21 cellular contexts compared by ENCODE assay signal in the genomic region with DNA sequence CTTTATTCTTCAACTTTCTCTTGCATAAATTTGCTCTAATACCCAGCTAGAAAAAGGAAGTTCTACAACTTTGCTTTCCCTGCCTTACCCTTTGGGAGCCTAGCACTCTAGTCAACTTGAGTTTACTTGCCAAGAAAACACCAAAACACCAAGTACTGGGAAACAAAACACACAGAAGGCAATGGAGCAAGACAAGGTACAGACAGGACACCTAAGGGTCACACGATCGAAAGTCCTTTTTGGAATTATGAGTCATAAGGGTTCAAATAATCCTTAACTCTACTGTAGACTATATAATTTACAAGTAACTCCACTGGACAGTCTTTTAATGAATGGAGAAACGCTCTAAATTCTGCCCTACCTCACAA. TPM values are rescaled to one million over a fixed set of nuclear protein-coding genes. Genes with fewer than 3 reads are reported as not detected.
DNase-seq lines count a peak whose midpoint lies in the region; ATAC-seq, FAIRE-seq and TF ChIP-seq lines count a peak whose summit lies in the region.
"Had no signal": no experiment of that assay in that cellular context is flagged by ENCODE, and none has a peak within 500 bp of the region (broad histone marks: within the 10 kb centered on the region; RNA-seq: fewer than 3 reads in every experiment).

No MANE protein-coding gene starts in this region.

- H3K27me3 ChIP-seq in left ventricle myocardium inferior (ENCODE audit: low read depth) (no peaks in the 10 kb centered on the region), pancreas (no peaks in the 10 kb centered on the region)
- H3K27me3 ChIP-seq: body of pancreas, upper lobe of right lung had no signal

- peaks cover 4% of the 10 kb centered on the region for H3K9me3 Mint-ChIP-seq in type B pancreatic cell
- H3K9me3 Mint-ChIP-seq: activated CD4-positive, alpha-beta memory T cell treated with anti-CD3 and anti-CD28 coated beads for 36 hours; activated naive CD4-positive, alpha-beta T cell treated with anti-CD3 and anti-CD28 coated beads, Interleukin-2, amount 50 U/mL, for 24 hours; activated T-cell treated with anti-CD3 and anti-CD28 coated beads, Interleukin-2, amount 50 U/mL, for 24 hours; nephron; stimulated activated effector memory CD8-positive, alpha-beta T cell treated with anti-CD3 and anti-CD28 coated beads, Interleukin-12 subunit alpha, Interleukin-12 subunit beta, amount 100 ng/mL, for 72 hours; T-cell had no signal

- no peak for FAIRE-seq in pancreas (lab: Jason Lieb, UNC)
- FAIRE-seq: endothelial cell of umbilical vein had no signal

- H3K27me3 Mint-ChIP-seq in type B pancreatic cell = no peaks in the 10 kb centered on the region
- H3K27me3 Mint-ChIP-seq: activated CD4-positive, alpha-beta memory T cell treated with anti-CD3 and anti-CD28 coated beads for 36 hours; activated naive CD4-positive, alpha-beta T cell treated with anti-CD3 and anti-CD28 coated beads, Interleukin-2, amount 50 U/mL, for 24 hours; activated T-cell treated with anti-CD3 and anti-CD28 coated beads, Interleukin-2, amount 50 U/mL, for 24 hours; CD4-positive, alpha-beta memory T cell; T-cell had no signal

- TF ChIP-seq POLR2A in NB4 (IDR thresholded peaks at IDR 0.05; ENCODE audit: extremely low read depth, insufficient read length) = no peak

- peak; percentile 3 for ATAC-seq in Right ventricle myocardium superior (ENCODE audit: poor library complexity)
- ATAC-seq in left cardiac atrium = no peak
- ATAC-seq in pancreas = no peak
- ATAC-seq: body of pancreas, T-cell, upper lobe of right lung had no signal

- WGBS in pancreas, 2 donors = 91 to 92% methylated on average over 3 of the region's 3 CpGs

- DNase-seq in Right ventricle myocardium superior (no peak), left cardiac atrium (no peak), NB4 (ENCODE audit: low read depth) (peak; percentile 16), left ventricle myocardium inferior (no peak), type B pancreatic cell (ENCODE audit: extremely low spot score, unreplicated experiment) (no peak), pancreas (no peak), OCI-M2 (lab: John Stamatoyannopoulos, UW; ENCODE audit: unreplicated experiment) (no peak), DMS114 treated with DMSO at 0.1 percent for 48 hours (lab: John Stamatoyannopoulos, UW; ENCODE audit: unreplicated experiment) (no peak)
- DNase-seq: activated T-cell treated with anti-CD3 and anti-CD28 coated beads, Interleukin-2, amount 50 U/mL, for 24 hours; body of pancreas; CD4-positive, alpha-beta memory T cell; foreskin melanocyte; NCI-H526 treated with DMSO at 0.1 percent for 48 hours; T-cell; upper lobe of right lung had no signal

- peak overlapping the region; percentile 79 for H3K27ac ChIP-seq in left ventricle myocardium inferior (replicated peaks)
- no peak overlapping the region for H3K27ac ChIP-seq in pancreas
- H3K27ac ChIP-seq: body of pancreas, coronary artery, upper lobe of right lung had no signal

- H3K36me3 Mint-ChIP-seq in type B pancreatic cell = peaks cover 24% of the 10 kb centered on the region

- peaks cover 3% of the 10 kb centered on the region for H3K36me3 ChIP-seq in left ventricle myocardium inferior
- H3K36me3 ChIP-seq in pancreas = peaks cover 0 to 6% (median 0%) of the 10 kb centered on the region in 3 donors
- H3K36me3 ChIP-seq: upper lobe of right lung had no signal

- H3K4me3 Mint-ChIP-seq in type B pancreatic cell = peak overlapping the region; percentile 3
- H3K4me3 Mint-ChIP-seq: activated CD4-positive, alpha-beta memory T cell treated with anti-CD3 and anti-CD28 coated beads for 36 hours; activated naive CD4-positive, alpha-beta T cell treated with anti-CD3 and anti-CD28 coated beads, Interleukin-2, amount 50 U/mL, for 24 hours; activated T-cell treated with anti-CD3 and anti-CD28 coated beads, Interleukin-2, amount 50 U/mL, for 24 hours; CD4-positive, alpha-beta memory T cell; nephron; stimulated activated effector memory CD8-positive, alpha-beta T cell treated with anti-CD3 and anti-CD28 coated beads, Interleukin-12 subunit alpha, Interleukin-12 subunit beta, amount 100 ng/mL, for 72 hours; T-cell had no signal

- H3K4me1 ChIP-seq in left ventricle myocardium inferior = peaks cover 68% of the 10 kb centered on the region
- no peaks in the 10 kb centered on the region for H3K4me1 ChIP-seq in pancreas
- H3K4me1 ChIP-seq: body of pancreas, upper lobe of right lung had no signal

- H3K9me3 ChIP-seq in left ventricle myocardium inferior (replicated peaks) (no peaks in the 10 kb centered on the region), pancreas (no peaks in the 10 kb centered on the region)
- H3K9me3 ChIP-seq: body of pancreas, upper lobe of right lung had no signal

- peaks cover 22% of the 10 kb centered on the region for H3K4me1 Mint-ChIP-seq in type B pancreatic cell (ENCODE audit: unreplicated experiment)
- H3K4me1 Mint-ChIP-seq: nephron had no signal

- intact Hi-C loops in Right ventricle myocardium superior (cut with DNase I) (no loop called here), left cardiac atrium (cut with DNase I) (no loop called here), left ventricle myocardium inferior (cut with micrococcal nuclease) (no loop called here), pancreas (cut with DNase I) (no loop called here)

- H3K27ac Mint-ChIP-seq in type B pancreatic cell = no peak overlapping the region
- H3K27ac Mint-ChIP-seq: activated CD4-positive, alpha-beta memory T cell treated with anti-CD3 and anti-CD28 coated beads for 36 hours; activated naive CD4-positive, alpha-beta T cell treated with anti-CD3 and anti-CD28 coated beads, Interleukin-2, amount 50 U/mL, for 24 hours; stimulated activated effector memory CD8-positive, alpha-beta T cell treated with anti-CD3 and anti-CD28 coated beads, Interleukin-12 subunit alpha, Interleukin-12 subunit beta, amount 100 ng/mL, for 72 hours; T-cell had no signal

- TF ChIP-seq CTCF in NB4 (IDR thresholded peaks at IDR 0.05; ENCODE audit: low read depth, low read length) (no peak), left ventricle myocardium inferior (IDR thresholded peaks at IDR 0.05; ENCODE audit: borderline replicate concordance) (no peak), type B pancreatic cell (conservative IDR thresholded peaks at IDR 0.05) (no peak), pancreas (IDR thresholded peaks at IDR 0.05) (no peak)

- H3K4me3 ChIP-seq in NB4 (ENCODE audit: low read depth, low read length) (no peak overlapping the region), left ventricle myocardium inferior (no peak overlapping the region), pancreas (no peak overlapping the region)
- H3K4me3 ChIP-seq: body of pancreas, coronary artery, upper lobe of right lung had no signal

RNA-seq across cellular contexts. Expression of a gene that starts 42.6 kb away (rescaled TPM):
- 242 TPM for total RNA-seq in Right ventricle myocardium superior
- 100 to 1,000 TPM; 155 to 168 TPM for total RNA-seq in left cardiac atrium
- total RNA-seq in left ventricle myocardium inferior = 256 TPM
- total RNA-seq in type B pancreatic cell (ENCODE audit: low replicate concordance) = 79.2 and 86.3 TPM in 2 replicates
- total RNA-seq in pancreas = 10 to 100 TPM; 52.4 to 92.6 (median 68.0) TPM
- polyA plus RNA-seq in pancreas = 100 to 1,000 TPM in 1 of 2 donors, 10 to 100 TPM in 1; 92.0 to 153 TPM

RNA-seq across cellular contexts. Expression of a gene that starts 42.8 kb away (rescaled TPM):
- total RNA-seq in Right ventricle myocardium superior = 32.0 TPM
- 10 to 100 TPM; 25.2 to 28.1 TPM for total RNA-seq in left cardiac atrium
- 37.0 TPM for total RNA-seq in left ventricle myocardium inferior
- total RNA-seq in type B pancreatic cell (ENCODE audit: low replicate concordance) = 30.4 and 32.8 TPM in 2 replicates
- total RNA-seq in pancreas = 10 to 100 TPM; 11.7 to 26.0 (median 16.9) TPM
- 10 to 100 TPM in 1 of 2 donors, 1 to 10 TPM in 1; 5.4 to 10.5 TPM for polyA plus RNA-seq in pancreas
